24 cellular contexts compared by ENCODE assay signal in the genomic region with DNA sequence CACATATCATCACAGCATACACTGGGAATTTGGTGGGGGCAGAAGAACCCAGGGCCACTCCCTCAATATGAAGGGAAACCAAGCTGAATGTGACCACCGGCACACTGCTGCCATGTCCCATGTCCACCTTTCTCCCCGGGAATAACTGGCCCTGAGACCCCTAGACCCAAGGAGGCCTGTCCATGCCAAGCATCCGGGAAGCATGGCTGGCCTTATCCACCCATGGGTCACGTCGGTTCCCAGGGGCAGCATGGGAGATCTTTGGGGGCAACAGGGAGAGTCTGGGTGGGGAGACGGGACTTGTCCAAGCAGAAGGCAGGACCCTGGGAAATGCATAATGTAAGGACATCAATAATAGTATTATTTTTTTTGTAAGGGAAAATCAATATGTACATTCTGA. TPM values are rescaled to one million over a fixed set of nuclear protein-coding genes. Genes with fewer than 3 reads are reported as not detected.
DNase-seq lines count a peak whose midpoint lies in the region; ATAC-seq, FAIRE-seq and TF ChIP-seq lines count a peak whose summit lies in the region.
"Had no signal": no experiment of that assay in that cellular context is flagged by ENCODE, and none has a peak within 500 bp of the region (broad histone marks: within the 10 kb centered on the region; RNA-seq: fewer than 3 reads in every experiment).

No MANE protein-coding gene starts in this region.

- TF ChIP-seq CTCF in astrocyte (IDR thresholded peaks at IDR 0.05; ENCODE audit: insufficient read depth, low read depth, low read length), result no peak
- no peak for TF ChIP-seq CTCF in lower lobe of right lung (IDR thresholded peaks at IDR 0.05)

- H3K4me1 Mint-ChIP-seq in astrocyte (ENCODE audit: low read depth, unreplicated experiment), result peaks cover 5% of the 10 kb centered on the region

- ATAC-seq in right cardiac atrium (no peak), Right ventricle myocardium superior (ENCODE audit: poor library complexity) (no peak), lower lobe of right lung (no peak), left colon (no peak), GM18870 (IDR thresholded peaks at IDR 0.05; ENCODE audit: unreplicated experiment) (no peak)
- ATAC-seq: CD8-positive, alpha-beta T cell; GM12878; GM23338; HCT116 had no signal

- no peak overlapping the region for H3K27ac ChIP-seq in right cardiac atrium (ENCODE audit: low read length)
- H3K27ac ChIP-seq in astrocyte (ENCODE audit: low read depth, low read length), result no peak overlapping the region
- H3K27ac ChIP-seq in lower lobe of right lung, result no peak overlapping the region
- H3K27ac ChIP-seq: 22Rv1, BLaER1, C4-2B had no signal

- 84% methylated on average over 6 of the region's 6 CpGs for WGBS in right cardiac atrium

- H3K36me3 ChIP-seq in astrocyte (ENCODE audit: insufficient read depth, low read length), result no peaks in the 10 kb centered on the region
- no peaks in the 10 kb centered on the region for H3K36me3 ChIP-seq in lower lobe of right lung

- H3K79me2 ChIP-seq in astrocyte (ENCODE audit: insufficient read depth, low read length), result no peaks in the 10 kb centered on the region

- H3K4me2 ChIP-seq in astrocyte (ENCODE audit: low read length), result no peak overlapping the region
- H3K4me2 ChIP-seq: GM23338 had no signal

- H3K27me3 Mint-ChIP-seq in astrocyte (ENCODE audit: low read depth, unreplicated experiment), result peaks cover 1% of the 10 kb centered on the region
- H3K27me3 Mint-ChIP-seq: B cell had no signal

- H3K4me3 ChIP-seq in right cardiac atrium (ENCODE audit: low read length), result no peak overlapping the region
- no peak overlapping the region for H3K4me3 ChIP-seq in astrocyte (ENCODE audit: insufficient read depth, low read depth, low read length)
- H3K4me3 ChIP-seq in lower lobe of right lung, result no peak overlapping the region
- H3K4me3 ChIP-seq: BLaER1, GM12878, GM23338 had no signal

- FAIRE-seq in astrocyte (lab: Jason Lieb, UNC), result no peak
- FAIRE-seq: A204.1, D721Med, GM12878 had no signal

- peak in 2 of 3 donors; percentile 9 to 14 for DNase-seq in right cardiac atrium
- no peak for DNase-seq in Right ventricle myocardium superior
- DNase-seq in astrocyte (ENCODE audit: low read depth), result no peak
- peak; percentile 38 for DNase-seq in lower lobe of right lung
- DNase-seq in RKO (ENCODE audit: low spot score), result no peak
- no peak for DNase-seq in left colon
- DNase-seq: Caco-2; CD4-positive, CD25-positive, alpha-beta regulatory T cell; DMS 273 treated with DMSO at 0.1 percent for 48 hours; DMS79; EL; GDM1; H9 had no signal

- H3K4me1 ChIP-seq in right cardiac atrium (ENCODE audit: control insufficient read depth, insufficient read depth, low read length) (no peaks in the 10 kb centered on the region), astrocyte (ENCODE audit: insufficient read depth, low read length) (peaks cover 14% of the 10 kb centered on the region), lower lobe of right lung (peaks cover 46% of the 10 kb centered on the region)

- no peaks in the 10 kb centered on the region for H3K9me3 Mint-ChIP-seq in astrocyte (ENCODE audit: unreplicated experiment)
- H3K9me3 Mint-ChIP-seq: CD4-positive, CD25-positive, alpha-beta regulatory T cell; CD8-positive, alpha-beta T cell; GM23338 had no signal

- intact Hi-C loops in right cardiac atrium (cut with DNase I) (loop anchor here in 1 of 4 donors (5.0 kb wide), 1 partner anchor 36 kb away; no protein-coding TSS in a partner anchor), Right ventricle myocardium superior (cut with DNase I) (no loop called here), lower lobe of right lung (cut with DNase I) (no loop called here), left colon (cut with DNase I, micrococcal nuclease) (loop anchor here in 1 of 2 donors (2.0 kb wide), 1 partner anchor 37 kb away; no protein-coding TSS in a partner anchor)

- H3K9me3 ChIP-seq in right cardiac atrium (ENCODE audit: control insufficient read depth, low read length) (no peaks in the 10 kb centered on the region), astrocyte (ENCODE audit: insufficient read depth, low read depth, low read length) (no peaks in the 10 kb centered on the region), lower lobe of right lung (no peaks in the 10 kb centered on the region)
- H3K9me3 ChIP-seq: BLaER1, Caco-2 had no signal

- H4K20me1 ChIP-seq in astrocyte (ENCODE audit: insufficient read depth, low read length), result no peaks in the 10 kb centered on the region
- H4K20me1 ChIP-seq: BLaER1 had no signal

- H3K36me3 Mint-ChIP-seq in astrocyte (ENCODE audit: low read depth, unreplicated experiment), result peaks cover 4% of the 10 kb centered on the region
- H3K36me3 Mint-ChIP-seq: CD4-positive, CD25-positive, alpha-beta regulatory T cell; CD8-positive, alpha-beta T cell had no signal

- H3K27ac Mint-ChIP-seq in astrocyte (ENCODE audit: unreplicated experiment), result peak overlapping the region; percentile 53
- H3K27ac Mint-ChIP-seq: CD4-positive, CD25-positive, alpha-beta regulatory T cell; CD8-positive, alpha-beta T cell; GM23338; H9 had no signal

- H3K27me3 ChIP-seq in right cardiac atrium (ENCODE audit: control insufficient read depth, insufficient read depth), result no peaks in the 10 kb centered on the region
- H3K27me3 ChIP-seq in astrocyte (ENCODE audit: insufficient read depth, low read length), result no peaks in the 10 kb centered on the region
- no peaks in the 10 kb centered on the region for H3K27me3 ChIP-seq in lower lobe of right lung (ENCODE audit: low read depth)
- H3K27me3 ChIP-seq: BLaER1 had no signal

- no peak overlapping the region for H2AFZ ChIP-seq in astrocyte (ENCODE audit: low read depth, low read length)
- H2AFZ ChIP-seq: GM23338 had no signal

- no peak overlapping the region for H3K4me3 Mint-ChIP-seq in astrocyte (ENCODE audit: unreplicated experiment)
- H3K4me3 Mint-ChIP-seq: B cell; CD8-positive, alpha-beta T cell; GM23338; H9 had no signal

- H3K9ac ChIP-seq in astrocyte (ENCODE audit: low read length), result no peak overlapping the region
- H3K9ac ChIP-seq: BLaER1 had no signal

RNA-seq across cellular contexts. Expression of gene MIEF1, which starts 10.4 kb away (rescaled TPM):
- total RNA-seq in right cardiac atrium (10 to 100 TPM; 16.3 to 22.2 (median 18.7) TPM), Right ventricle myocardium superior (16.7 TPM), astrocyte (34.2 and 35.6 TPM in 2 replicates), lower lobe of right lung (27.7 TPM), left colon (10 to 100 TPM; 33.1 to 36.3 TPM)
- polyA plus RNA-seq in right cardiac atrium, result 9.0 TPM

RNA-seq across cellular contexts. Expression of gene ATF4, which starts 28.7 kb away (rescaled TPM):
- 100 to 1,000 TPM; 156 to 254 (median 177) TPM for total RNA-seq in right cardiac atrium
- 244 TPM for polyA plus RNA-seq in right cardiac atrium
- 200 TPM for total RNA-seq in Right ventricle myocardium superior
- total RNA-seq in astrocyte, result 502 and 508 TPM in 2 replicates
- total RNA-seq in lower lobe of right lung, result 327 TPM
- total RNA-seq in left colon, result 100 to 1,000 TPM; 256 to 277 TPM

RNA-seq across cellular contexts. Expression of gene MGAT3, which starts 34.9 kb away (rescaled TPM):
- total RNA-seq in right cardiac atrium (10 to 100 TPM in 1 of 4 donors, 1 to 10 TPM in 3; 7.3 to 11.6 (median 9.6) TPM), Right ventricle myocardium superior (3.9 TPM), astrocyte (7.9 and 9.7 TPM in 2 replicates), lower lobe of right lung (41.5 TPM), left colon (10 to 100 TPM in 1 of 2 donors, 1 to 10 TPM in 1; 5.6 to 10.7 TPM)
- 8.7 TPM for polyA plus RNA-seq in right cardiac atrium
- polyA plus RNA-seq: CD4-positive, CD25-positive, alpha-beta regulatory T cell had no signal

RNA-seq across cellular contexts. Expression of gene RPS19BP1, which starts 40.9 kb away (rescaled TPM):
- total RNA-seq in right cardiac atrium (10 to 100 TPM; 55.1 to 75.5 (median 61.8) TPM), Right ventricle myocardium superior (59.0 TPM), astrocyte (45.5 and 58.7 TPM in 2 replicates), lower lobe of right lung (67.9 TPM), left colon (10 to 100 TPM; 57.6 to 60.7 TPM)
- polyA plus RNA-seq in right cardiac atrium, result 155 TPM

Comparison
In these comparisons a context has a peak if more than half of its experiments do, and no peak if none do; other contexts are left out.
1. DNase-seq: peak in right cardiac atrium (2 of 3) and lower lobe of right lung (single experiment); none in Right ventricle myocardium superior (single experiment), astrocyte (single experiment), RKO (single experiment) and left colon (0 of 2).